Comparison of ENCODE assay signal across 18 cellular contexts in the genomic region with DNA sequence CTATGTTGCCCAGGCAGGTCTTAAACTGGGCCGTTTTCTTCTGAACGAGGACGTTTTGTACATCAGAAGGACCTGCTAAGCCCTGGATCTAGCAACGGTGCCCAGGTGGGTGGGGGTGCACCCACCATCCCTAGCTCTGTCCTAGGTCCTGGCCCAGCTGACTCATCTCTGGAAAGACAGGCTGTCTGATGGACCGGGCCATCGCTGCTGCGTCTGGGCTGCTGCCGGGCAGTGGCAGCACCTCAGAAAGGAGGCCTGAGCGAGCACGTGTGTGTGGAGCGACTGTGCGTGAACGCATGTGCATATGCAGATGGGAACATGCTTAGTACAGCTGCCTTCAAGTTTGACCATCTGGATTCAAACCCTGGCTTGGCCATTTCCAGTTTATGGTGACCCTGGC. TPM values are rescaled to one million over a fixed set of nuclear protein-coding genes. Genes with fewer than 3 reads are reported as not detected.
DNase-seq lines count a peak whose midpoint lies in the region; ATAC-seq, FAIRE-seq and TF ChIP-seq lines count a peak whose summit lies in the region.
"Had no signal": no experiment of that assay in that cellular context is flagged by ENCODE, and none has a peak within 500 bp of the region (broad histone marks: within the 10 kb centered on the region; RNA-seq: fewer than 3 reads in every experiment).

No MANE protein-coding gene starts in this region.

- no peak overlapping the region for H3K27ac ChIP-seq in CD8-positive, alpha-beta T cell (ENCODE audit: low read depth, low read length)
- no peak overlapping the region for H3K27ac ChIP-seq in coronary artery
- no peak overlapping the region for H3K27ac ChIP-seq in foreskin keratinocyte
- H3K27ac ChIP-seq: body of pancreas, esophagus muscularis mucosa, neutrophil had no signal

- peaks cover 9% of the 10 kb centered on the region for H3K4me1 ChIP-seq in CD8-positive, alpha-beta T cell (ENCODE audit: insufficient read depth, low read length)
- H3K4me1 ChIP-seq in foreskin keratinocyte, result no peaks in the 10 kb centered on the region

- no peak for ATAC-seq in CD8-positive, alpha-beta T cell
- ATAC-seq in naive B cell (ENCODE audit: low read depth in 2 of 2) (no peak), foreskin keratinocyte (no peak)
- ATAC-seq: body of pancreas had no signal

- DNase-seq in 8988T, result peak; percentile 17
- DNase-seq in CD8-positive, alpha-beta T cell, result no peak
- DNase-seq in coronary artery (ENCODE audit: low spot score), result peak; percentile 31
- no peak for DNase-seq in naive B cell
- no peak for DNase-seq in HK-2 (ENCODE audit: unreplicated experiment)
- no peak for DNase-seq in frontal cortex (ENCODE audit: low spot score in 2 of 2)
- no peak for DNase-seq in foreskin keratinocyte
- no peak for DNase-seq in NCI-H2081 (lab: John Stamatoyannopoulos, UW)
- DNase-seq: activated CD4-positive, alpha-beta T cell treated with anti-CD3 and anti-CD28 coated beads for 4 hours; KG1; mesenchymal stem cell; NCI-H1048; NCI-H526 treated with DMSO at 0.1 percent for 48 hours; stimulated activated CD4-positive, alpha-beta T cell treated with anti-CD3 and anti-CD28 coated beads, Interleukin-2, amount 100 ng/mL, for 48 hours had no signal

- no peak overlapping the region for H3K27ac Mint-ChIP-seq in CD8-positive, alpha-beta T cell
- no peak overlapping the region for H3K27ac Mint-ChIP-seq in naive B cell

- intact Hi-C loops in CD8-positive, alpha-beta T cell (cut with DNase I, micrococcal nuclease), result no loop called here

- no peak for TF ChIP-seq CTCF in CD8-positive, alpha-beta T cell (IDR thresholded peaks at IDR 0.05)
- TF ChIP-seq CTCF in coronary artery (IDR thresholded peaks at IDR 0.05) (no peak), foreskin keratinocyte (conservative IDR thresholded peaks at IDR 0.05) (no peak)

- H3K4me3 ChIP-seq in CD8-positive, alpha-beta T cell (ENCODE audit: low read depth, low read length), result no peak overlapping the region
- no peak overlapping the region for H3K4me3 ChIP-seq in coronary artery
- H3K4me3 ChIP-seq: body of pancreas, esophagus muscularis mucosa had no signal

- no peaks in the 10 kb centered on the region for H3K36me3 Mint-ChIP-seq in CD8-positive, alpha-beta T cell
- peaks cover 0 to 8% of the 10 kb centered on the region in 2 donors for H3K36me3 Mint-ChIP-seq in naive B cell
- H3K36me3 Mint-ChIP-seq: activated naive CD4-positive, alpha-beta T cell treated with anti-CD3 and anti-CD28 coated beads, Interleukin-2, amount 50 U/mL, for 24 hours had no signal

- peak overlapping the region; percentile 58 for H3K4me3 Mint-ChIP-seq in CD8-positive, alpha-beta T cell
- H3K4me3 Mint-ChIP-seq in naive B cell, result peak overlapping the region in 5 of 8 donors; percentile 45 to 72 (median 63)
- H3K4me3 Mint-ChIP-seq: activated naive CD4-positive, alpha-beta T cell treated with anti-CD3 and anti-CD28 coated beads, Interleukin-2, amount 50 U/mL, for 24 hours had no signal

- H3K36me3 ChIP-seq in CD8-positive, alpha-beta T cell (ENCODE audit: insufficient read depth, low read length), result no peaks in the 10 kb centered on the region
- H3K36me3 ChIP-seq: esophagus muscularis mucosa, neutrophil had no signal

- POLR2A ChIA-PET in CD8-positive, alpha-beta T cell (lab: Charles Lee), result no interaction called here

- H3K9me3 ChIP-seq in CD8-positive, alpha-beta T cell (ENCODE audit: low read length), result no peaks in the 10 kb centered on the region
- H3K9me3 ChIP-seq: body of pancreas, neutrophil had no signal

- H3K27me3 Mint-ChIP-seq in CD8-positive, alpha-beta T cell (ENCODE audit: low read depth), result peaks cover 32% of the 10 kb centered on the region
- peaks cover 35 to 48% (median 44%) of the 10 kb centered on the region in 3 donors for H3K27me3 Mint-ChIP-seq in naive B cell

- H3K4me1 Mint-ChIP-seq in CD8-positive, alpha-beta T cell (ENCODE audit: low read depth), result peaks cover 2% of the 10 kb centered on the region
- H3K4me1 Mint-ChIP-seq in naive B cell, result peaks cover 5 to 7% (median 6%) of the 10 kb centered on the region in 3 donors
- H3K4me1 Mint-ChIP-seq: activated naive CD4-positive, alpha-beta T cell treated with anti-CD3 and anti-CD28 coated beads, Interleukin-2, amount 50 U/mL, for 24 hours had no signal

- H3K9me3 Mint-ChIP-seq in CD8-positive, alpha-beta T cell, result peaks cover 2% of the 10 kb centered on the region
- H3K9me3 Mint-ChIP-seq in naive B cell, result peaks cover 0 to 15% (median 6%) of the 10 kb centered on the region in 7 donors
- H3K9me3 Mint-ChIP-seq: activated naive CD4-positive, alpha-beta T cell treated with anti-CD3 and anti-CD28 coated beads, Interleukin-2, amount 50 U/mL, for 24 hours had no signal

- CTCF ChIA-PET in CD8-positive, alpha-beta T cell (lab: Charles Lee), result no interaction called here

- no peak for FAIRE-seq in frontal cortex (lab: Jason Lieb, UNC)

- H3K27me3 ChIP-seq in CD8-positive, alpha-beta T cell (ENCODE audit: insufficient read depth, low read length), result peaks cover 3% of the 10 kb centered on the region
- peaks cover 73% of the 10 kb centered on the region for H3K27me3 ChIP-seq in foreskin keratinocyte

RNA-seq across cellular contexts. Expression of a gene that starts 7.3 kb away (rescaled TPM):
- not detected for total RNA-seq in CD8-positive, alpha-beta T cell
- polyA plus RNA-seq in naive B cell (ENCODE audit: low read depth in 6 of 6) (not detected), foreskin keratinocyte (0.02 and 0.06 TPM in 2 replicates)
- total RNA-seq in frontal cortex (5.7 TPM), foreskin keratinocyte (0.10 TPM in 1 of 2 replicates, not detected in the other)

Comparison
In these comparisons a context has a peak if more than half of its experiments do, and no peak if none do; other contexts are left out.
1. DNase-seq: peak in 8988T (single experiment) and coronary artery (single experiment); none in CD8-positive, alpha-beta T cell (0 of 7), naive B cell (single experiment), HK-2 (single experiment), frontal cortex (0 of 2), foreskin keratinocyte (0 of 2) and NCI-H2081 (0 of 2).